ENCODE assay signal across 10 cellular contexts in the genomic region with DNA sequence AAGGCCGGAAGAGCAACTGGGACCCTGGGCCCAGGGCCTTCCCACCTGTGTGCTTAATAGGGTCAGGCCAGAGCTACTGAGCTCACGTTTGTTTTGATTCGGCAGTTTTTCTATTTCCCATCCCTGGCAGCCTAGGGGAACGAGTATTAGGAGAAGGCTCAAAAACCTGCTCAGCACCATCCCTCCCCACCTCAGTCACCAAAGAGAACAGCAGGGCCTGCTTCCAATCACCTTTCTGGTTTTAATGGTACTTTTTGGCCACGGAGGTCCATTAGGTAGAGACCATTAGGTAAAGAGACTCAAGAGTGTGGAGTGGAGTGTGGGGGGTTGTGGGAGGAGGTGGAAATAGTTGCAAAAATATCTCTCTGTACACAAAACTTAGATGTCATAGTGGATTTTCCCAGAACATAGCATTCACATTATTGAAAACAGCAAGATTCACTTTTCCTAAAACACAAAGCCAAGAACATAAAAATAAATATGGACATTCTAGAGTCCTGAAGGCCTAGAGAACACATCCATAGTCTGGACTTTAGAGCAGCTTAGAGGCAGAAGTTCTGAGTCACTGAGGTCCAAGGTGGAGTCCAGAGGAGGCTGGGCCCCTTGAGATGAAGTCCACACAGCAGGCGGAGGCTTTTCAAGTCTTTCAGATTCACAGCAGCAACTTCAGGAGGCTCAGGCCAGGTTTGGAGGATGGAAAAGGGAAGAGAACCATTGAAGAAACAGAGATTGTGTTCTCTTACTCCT. TPM values are rescaled to one million over a fixed set of nuclear protein-coding genes. Genes with fewer than 3 reads are reported as not detected.
DNase-seq lines count a peak whose midpoint lies in the region; ATAC-seq and TF ChIP-seq lines count a peak whose summit lies in the region.
"Had no signal": no experiment of that assay in that cellular context is flagged by ENCODE, and none has a peak within 500 bp of the region (broad histone marks: within the 10 kb centered on the region; RNA-seq: fewer than 3 reads in every experiment).

No MANE protein-coding gene starts in this region.

- POLR2A ChIA-PET in RWPE1 (lab: Yijun Ruan, JAX; ENCODE audit: low non-redundant PET): interaction anchor here (1.0 to 1.2 kb wide), 2 partner anchors 18 to 19 kb away, joined by 3 to 4 read pairs; a partner anchor contains a TSS

- CTCF ChIA-PET in RWPE1 (lab: Yijun Ruan, JAX): interaction anchor here (0.6 to 2.9 kb wide), 6 partner anchors 17 to 742 kb away, joined by 3 to 20 read pairs (median 5); no protein-coding TSS in a partner anchor

- no peak overlapping the region for H2AK5ac ChIP-seq in neuronal stem cell (ENCODE audit: low read depth, low read length)

- H3K4ac ChIP-seq in neuronal stem cell (ENCODE audit: low read length): no peak overlapping the region

- H2BK12ac ChIP-seq in neuronal stem cell (ENCODE audit: low read length): no peak overlapping the region

- peaks cover 42 to 51% of the 10 kb centered on the region in 2 donors for H3K4me1 ChIP-seq in neuronal stem cell (ENCODE audit: control insufficient read depth in 2 of 2, insufficient read depth in 1 of 2, low read depth in 1 of 2, low read length in 2 of 2)

- no peak overlapping the region for H3K4me3 ChIP-seq in neuronal stem cell (ENCODE audit: low read length in 2 of 2)

- no peak overlapping the region for H3K23ac ChIP-seq in neuronal stem cell (ENCODE audit: low read depth, low read length, poor library complexity)

- no peak overlapping the region for H4K8ac ChIP-seq in neuronal stem cell (ENCODE audit: low read depth, low read length)

- H3K14ac ChIP-seq in neuronal stem cell (ENCODE audit: low read length): no peak overlapping the region

- peaks cover 41 to 66% of the 10 kb centered on the region in 2 donors for H3K36me3 ChIP-seq in neuronal stem cell (replicated peaks in 1 of 2; ENCODE audit: control insufficient read depth in 2 of 2, insufficient read depth in 2 of 2, low read length in 2 of 2)

- H3K9me3 ChIP-seq in neuronal stem cell (replicated peaks in 1 of 2; ENCODE audit: control insufficient read depth in 2 of 2, insufficient read depth in 1 of 2, low read depth in 1 of 2, low read length in 2 of 2): no peaks in the 10 kb centered on the region

- no peak overlapping the region for H3K4me2 ChIP-seq in neuronal stem cell (ENCODE audit: insufficient read depth, low read length, poor library complexity, severe bottlenecking)

- peak overlapping the region; percentile 55 for H3K18ac ChIP-seq in neuronal stem cell (ENCODE audit: low read length)

- no peaks in the 10 kb centered on the region for H3K27me3 ChIP-seq in neuronal stem cell (ENCODE audit: control insufficient read depth in 3 of 3, insufficient read depth in 3 of 3, low read depth in 1 of 3, low read length in 3 of 3)

- no peak overlapping the region for H4K91ac ChIP-seq in neuronal stem cell (ENCODE audit: low read depth, low read length, poor library complexity)

- TF ChIP-seq CTCF in RWPE1 (conservative IDR thresholded peaks at IDR 0.05; ENCODE audit: low read depth): no peak

- H3K27ac ChIP-seq in RWPE1 (peak overlapping the region; percentile 85), neuronal stem cell (replicated peaks; ENCODE audit: low read length) (peak overlapping the region; percentile 99)

- no peak overlapping the region for H2BK15ac ChIP-seq in neuronal stem cell (ENCODE audit: low read length)

- H2BK5ac ChIP-seq in neuronal stem cell (ENCODE audit: low read length): no peak overlapping the region

- no peak overlapping the region for H2AFZ ChIP-seq in neuronal stem cell (ENCODE audit: low read length)

- no CpG with 5 or more reads among the region's 6 CpGs for WGBS in neuronal stem cell (ENCODE audit: extremely low coverage in 2 of 2, insufficient read length in 2 of 2, insufficient replicate concordance in 1 of 2), 2 donors

- ATAC-seq in HG03196 (IDR thresholded peaks at IDR 0.05; ENCODE audit: unreplicated experiment): no peak

- H3K9ac ChIP-seq in neuronal stem cell (ENCODE audit: low read depth, low read length, poor library complexity): no peak overlapping the region

- intact Hi-C loops in head of caudate nucleus (cut with DNase I): no loop called here

- H2BK120ac ChIP-seq in neuronal stem cell (ENCODE audit: low read depth, low read length): no peak overlapping the region

- H3K79me1 ChIP-seq in neuronal stem cell (ENCODE audit: low read depth, low read length): peaks cover 3% of the 10 kb centered on the region

- DNase-seq in DMS53 (lab: John Stamatoyannopoulos, UW) (peak; percentile 76), RWPE1 (ENCODE audit: low spot score) (no peak), fibroblast of gingiva (ENCODE audit: low read depth) (peak; percentile 42), neuronal stem cell (ENCODE audit: low spot score) (no peak), head of caudate nucleus (no peak), hippocampal formation (lab: John Stamatoyannopoulos, UW) (no peak)
- no peak for DNase-seq in stimulated activated CD4-positive, alpha-beta T cell treated with anti-CD3 and anti-CD28 coated beads, Interleukin-1b, Interleukin-23, amount 100 ng/mL, for 48 hours
- DNase-seq: NCI-H2227 treated with DMSO at 0.1 percent for 48 hours had no signal

RNA-seq across cellular contexts. Expression of a gene that starts 19.5 kb away (rescaled TPM):
- 55.9 TPM for polyA plus RNA-seq in neuronal stem cell (2013, experiment 1 of 2)
- 57.2 TPM for polyA plus RNA-seq in neuronal stem cell (2013, experiment 2 of 2)

RNA-seq across cellular contexts. Expression of a gene that starts 54.7 kb away (rescaled TPM):
- 87.2 TPM for polyA plus RNA-seq in neuronal stem cell (2013, experiment 1 of 2)
- 86.1 TPM for polyA plus RNA-seq in neuronal stem cell (2013, experiment 2 of 2)
- polyA plus RNA-seq: aorta had no signal

Comparison
In these comparisons a context has a peak if more than half of its experiments do, and no peak if none do; other contexts are left out.
1. DNase-seq: peak in DMS53 (single experiment) and fibroblast of gingiva (single experiment); none in RWPE1 (single experiment), neuronal stem cell (single experiment), head of caudate nucleus (0 of 42), stimulated activated CD4-positive, alpha-beta T cell treated with anti-CD3 and anti-CD28 coated beads, Interleukin-1b, Interleukin-23, amount 100 ng/mL, for 48 hours (single experiment) and hippocampal formation (0 of 2).